ENCODE assay signal across 34 cellular contexts in the genomic region with DNA sequence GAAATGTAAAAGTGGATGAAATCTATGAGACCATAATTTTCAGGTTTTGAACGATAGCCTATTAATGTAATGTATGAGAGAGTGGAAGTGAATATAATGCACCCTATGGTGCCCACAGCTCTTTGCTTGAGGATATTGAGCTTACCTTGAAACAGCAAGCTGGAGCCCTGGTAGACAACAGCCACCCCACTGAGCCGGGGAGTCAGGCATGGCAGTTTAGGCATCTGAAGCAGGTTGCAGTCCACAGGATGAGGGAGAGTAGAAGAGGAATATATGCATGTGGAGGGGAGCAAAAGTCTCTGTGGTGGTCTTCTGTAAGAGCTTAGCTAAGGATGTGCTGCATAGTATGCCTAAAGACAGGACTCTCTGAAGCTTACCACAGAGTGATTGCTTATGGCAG.
"Had no signal": no experiment of that assay in that cellular context is flagged by ENCODE, and none has a peak within 500 bp of the region (broad histone marks: within the 10 kb centered on the region; RNA-seq: fewer than 3 reads in every experiment).

No MANE protein-coding gene starts in this region.

- H3K27ac Mint-ChIP-seq: activated B cell treated with CpG ODN at 0.5 μM for 24 hours; activated CD4-positive, alpha-beta memory T cell treated with anti-CD3 and anti-CD28 coated beads for 36 hours; activated CD4-positive, alpha-beta T cell treated with anti-CD3 and anti-CD28 coated beads, Interleukin-2, amount 10 ng/mL, durations not matched to agents 24 days and 14 days; activated CD8-positive, alpha-beta T cell treated with anti-CD3 and anti-CD28 coated beads for 36 hours; activated naive CD4-positive, alpha-beta T cell treated with anti-CD3 and anti-CD28 coated beads for 36 hours; activated naive CD4-positive, alpha-beta T cell treated with anti-CD3 and anti-CD28 coated beads, Interleukin-2, amount 50 U/mL, for 72 hours; activated naive CD8-positive, alpha-beta T cell treated with anti-CD3 and anti-CD28 coated beads for 36 hours; activated T-cell treated with anti-CD3 and anti-CD28 coated beads, Interleukin-2, amount 50 U/mL, for 72 hours; activated T-helper 1 cell treated with anti-CD3 and anti-CD28 coated beads, Interleukin-12 subunit alpha, Interleukin-12 subunit beta, Interleukin-2, Interleukin-4 antibody, amounts not matched to agents 30 ng/mL and 10 ng/mL and 1 ng/mL, durations not matched to agents 14 hours and 24 hours and 36 hours; activated T-helper 17 cell treated with anti-CD3 and anti-CD28 coated beads, Interleukin-2, amount 50 U/mL, for 72 hours; T-helper 1 cell treated with Interleukin-12 subunit alpha and Interleukin-12 subunit beta and Interleukin-4 antibody, amounts not matched to agents 30 μg/mL and 1 μg/mL, for 36 hours; T-helper 2 cell treated with Interferon-gamma antibody and Interleukin-4, amounts not matched to agents 5 μg/mL and 100 μg/mL, for 36 hours had no signal

- DNase-seq: activated CD4-positive, alpha-beta memory T cell treated with anti-CD3 and anti-CD28 coated beads for 36 hours; activated CD4-positive, alpha-beta T cell treated with anti-CD3 and anti-CD28 coated beads for 4 hours; activated CD4-positive, alpha-beta T cell treated with anti-CD3 and anti-CD28 coated beads, Interleukin-2, amount 10 ng/mL, durations not matched to agents 24 days and 14 days; activated CD4-positive, alpha-beta T cell treated with anti-CD3 and anti-CD28 coated beads, Interleukin-2, amount 50 U/mL, for 1 hour; activated CD4-positive, alpha-beta T cell treated with anti-CD3 and anti-CD28 coated beads, Interleukin-2, amount 50 U/mL, for 4 hours; activated CD4-positive, CD25-positive, alpha-beta regulatory T cell treated with anti-CD3 and anti-CD28 coated beads, Interleukin-2, amount 50 U/mL, for 72 hours; activated CD8-positive, alpha-beta memory T cell treated with anti-CD3 and anti-CD28 coated beads, Interleukin-2, amount 50 U/mL, for 4 hours; activated CD8-positive, alpha-beta T cell treated with anti-CD3 and anti-CD28 coated beads for 36 hours; activated effector memory CD4-positive, alpha-beta T cell treated with anti-CD3 and anti-CD28 coated beads, Interleukin-2, amount 50 U/mL, for 16 hours; activated gamma-delta T cell treated with Interleukin-2 at 50 U/mL for 16 hours; activated naive CD4-positive, alpha-beta T cell; activated naive CD4-positive, alpha-beta T cell treated with anti-CD3 and anti-CD28 coated beads for 36 hours; activated naive CD4-positive, alpha-beta T cell treated with anti-CD3 and anti-CD28 coated beads, Interleukin-2, amount 50 U/mL, for 16 hours; activated naive CD8-positive, alpha-beta T cell treated with anti-CD3 and anti-CD28 coated beads for 36 hours; activated T-cell treated with anti-CD3 and anti-CD28 coated beads for 4 hours; activated T-cell treated with anti-CD3 and anti-CD28 coated beads, Interleukin-2, amount 50 U/mL, for 1 hour; activated T-cell treated with anti-CD3 and anti-CD28 coated beads, Interleukin-2, amount 50 U/mL, for 4 hours; activated T-cell treated with anti-CD3 and anti-CD28 coated beads, Interleukin-2, amount 50 U/mL, for 72 hours; amniotic stem cell; brain microvascular endothelial cell; central memory CD4-positive, alpha-beta T cell; T-helper 1 cell; T-helper 2 cell; T-helper 9 cell had no signal

- H3K9me3 Mint-ChIP-seq: activated CD4-positive, alpha-beta T cell treated with anti-CD3 and anti-CD28 coated beads, Interleukin-2, amount 10 ng/mL, durations not matched to agents 24 days and 14 days; activated CD8-positive, alpha-beta T cell treated with anti-CD3 and anti-CD28 coated beads for 36 hours; activated naive CD8-positive, alpha-beta T cell treated with anti-CD3 and anti-CD28 coated beads for 36 hours; activated T-cell treated with anti-CD3 and anti-CD28 coated beads, Interleukin-2, amount 50 U/mL, for 4 hours; activated T-helper 1 cell treated with anti-CD3 and anti-CD28 coated beads, Interleukin-12 subunit alpha, Interleukin-12 subunit beta, Interleukin-2, Interleukin-4 antibody, amounts not matched to agents 30 ng/mL and 10 ng/mL and 1 ng/mL, durations not matched to agents 14 hours and 24 hours and 36 hours; T-helper 2 cell treated with Interferon-gamma antibody and Interleukin-4, amounts not matched to agents 5 μg/mL and 100 μg/mL, for 36 hours had no signal

- H3K4me3 Mint-ChIP-seq: activated B cell treated with CpG ODN at 0.5 μM for 24 hours; activated CD4-positive, alpha-beta memory T cell treated with anti-CD3 and anti-CD28 coated beads for 36 hours; activated CD4-positive, alpha-beta T cell treated with anti-CD3 and anti-CD28 coated beads, Interleukin-2, amount 10 ng/mL, durations not matched to agents 24 days and 14 days; activated CD8-positive, alpha-beta T cell treated with anti-CD3 and anti-CD28 coated beads for 36 hours; activated naive CD4-positive, alpha-beta T cell treated with anti-CD3 and anti-CD28 coated beads for 36 hours; activated naive CD8-positive, alpha-beta T cell treated with anti-CD3 and anti-CD28 coated beads for 36 hours; activated T-cell treated with anti-CD3 and anti-CD28 coated beads, Interleukin-2, amount 50 U/mL, for 4 hours; activated T-cell treated with anti-CD3 and anti-CD28 coated beads, Interleukin-2, amount 50 U/mL, for 72 hours; activated T-helper 1 cell treated with anti-CD3 and anti-CD28 coated beads, Interleukin-12 subunit alpha, Interleukin-12 subunit beta, Interleukin-2, Interleukin-4 antibody, amounts not matched to agents 30 ng/mL and 10 ng/mL and 1 ng/mL, durations not matched to agents 14 hours and 24 hours and 36 hours; activated T-helper 17 cell treated with anti-CD3 and anti-CD28 coated beads, Interleukin-2, amount 50 U/mL, for 72 hours; T-helper 1 cell treated with Interleukin-12 subunit alpha and Interleukin-12 subunit beta and Interleukin-4 antibody, amounts not matched to agents 30 μg/mL and 1 μg/mL, for 36 hours; T-helper 2 cell treated with Interferon-gamma antibody and Interleukin-4, amounts not matched to agents 5 μg/mL and 100 μg/mL, for 36 hours had no signal

- H3K36me3 Mint-ChIP-seq: activated CD4-positive, alpha-beta memory T cell treated with anti-CD3 and anti-CD28 coated beads for 36 hours; activated naive CD4-positive, alpha-beta T cell treated with anti-CD3 and anti-CD28 coated beads, Interleukin-2, amount 50 U/mL, for 72 hours; activated naive CD8-positive, alpha-beta T cell treated with anti-CD3 and anti-CD28 coated beads for 36 hours had no signal

- H3K4me1 ChIP-seq: adrenal gland, body of pancreas, breast epithelium had no signal

- H3K27me3 Mint-ChIP-seq: activated B cell treated with CpG ODN at 0.5 μM for 24 hours; activated CD4-positive, alpha-beta memory T cell treated with anti-CD3 and anti-CD28 coated beads for 36 hours; activated CD4-positive, alpha-beta T cell treated with anti-CD3 and anti-CD28 coated beads, Interleukin-2, amount 10 ng/mL, durations not matched to agents 24 days and 14 days; activated CD8-positive, alpha-beta T cell treated with anti-CD3 and anti-CD28 coated beads for 36 hours; activated naive CD8-positive, alpha-beta T cell treated with anti-CD3 and anti-CD28 coated beads for 36 hours; activated T-helper 17 cell treated with anti-CD3 and anti-CD28 coated beads, Interleukin-2, amount 50 U/mL, for 72 hours had no signal

- H3K27ac ChIP-seq: adrenal gland, body of pancreas, brain microvascular endothelial cell, breast epithelium, VCaP had no signal

- H3K27me3 ChIP-seq: adrenal gland, body of pancreas, brain microvascular endothelial cell, breast epithelium had no signal

- H3K36me3 ChIP-seq: adrenal gland, brain microvascular endothelial cell, breast epithelium had no signal

- H3K4me1 Mint-ChIP-seq: activated B cell treated with CpG ODN at 0.5 μM for 24 hours; activated CD4-positive, alpha-beta T cell treated with anti-CD3 and anti-CD28 coated beads, Interleukin-2, amount 10 ng/mL, durations not matched to agents 24 days and 14 days; activated naive CD8-positive, alpha-beta T cell treated with anti-CD3 and anti-CD28 coated beads for 36 hours; activated T-helper 17 cell treated with anti-CD3 and anti-CD28 coated beads, Interleukin-2, amount 50 U/mL, for 72 hours had no signal

- H3K4me3 ChIP-seq: adrenal gland, body of pancreas, breast epithelium had no signal

- H3K9me3 ChIP-seq: adrenal gland, body of pancreas, breast epithelium had no signal

- ATAC-seq: activated CD8-positive, alpha-beta T cell treated with anti-CD3 and anti-CD28 coated beads for 36 hours; activated naive CD4-positive, alpha-beta T cell treated with anti-CD3 and anti-CD28 coated beads, Interleukin-2, amount 50 U/mL, for 72 hours; activated T-cell treated with anti-CD3 and anti-CD28 coated beads, Interleukin-2, amount 50 U/mL, for 4 hours; activated T-cell treated with anti-CD3 and anti-CD28 coated beads, Interleukin-2, amount 50 U/mL, for 72 hours; body of pancreas had no signal
